Comparison of ENCODE assay signal across 13 cellular contexts in genomic region chr12:11797993-11798720, GRCh38.
A peak's percentile ranks its signal among the peaks of the same experiment; 100 is the strongest.
DNase-seq lines count a peak whose midpoint lies in the region; TF ChIP-seq lines count a peak whose summit lies in the region.
"Had no signal": no experiment of that assay in that cellular context is flagged by ENCODE, and none has a peak within 500 bp of the region (broad histone marks: within the 10 kb centered on the region; RNA-seq: fewer than 3 reads in every experiment).

No MANE protein-coding gene starts in this region.

- H3K36me3 Mint-ChIP-seq in Calu3 (ENCODE audit: insufficient read depth, unreplicated experiment), result peaks cover 15% of the 10 kb centered on the region
- peaks cover 14% of the 10 kb centered on the region for H3K36me3 Mint-ChIP-seq in endothelial cell (ENCODE audit: low read depth, unreplicated experiment)

- H3K9me3 ChIP-seq in OCI-LY1 (ENCODE audit: low read length), result no peaks in the 10 kb centered on the region
- H3K9me3 ChIP-seq in sigmoid colon, result no peaks in the 10 kb centered on the region

- no peak overlapping the region for H3K9ac ChIP-seq in OCI-LY1 (ENCODE audit: low read length)

- H3K27ac Mint-ChIP-seq in Calu3 (ENCODE audit: unreplicated experiment), result peak overlapping the region; percentile 96
- H3K27ac Mint-ChIP-seq in endothelial cell (ENCODE audit: unreplicated experiment), result peak overlapping the region; percentile 94

- H3K27ac ChIP-seq in OCI-LY1 (ENCODE audit: low read depth, low read length, poor library complexity, severe bottlenecking), result peak overlapping the region; percentile 44
- peak overlapping the region; percentile 66 to 91 (median 83) for H3K27ac ChIP-seq in sigmoid colon

- TF ChIP-seq EP300 in sigmoid colon (IDR thresholded peaks at IDR 0.05), result no peak

- no peaks in the 10 kb centered on the region for H3F3A ChIP-seq in OCI-LY1 (ENCODE audit: insufficient read depth, low read length)

- H3K27me3 ChIP-seq in OCI-LY1 (ENCODE audit: insufficient read depth, low read length) (no peaks in the 10 kb centered on the region), sigmoid colon (no peaks in the 10 kb centered on the region)

- no TSS peak for BruUV-seq in Calu3 (replicated peaks; lab: Mats Ljungman, UMichigan)

- no peaks in the 10 kb centered on the region for H4K20me1 ChIP-seq in OCI-LY1 (ENCODE audit: insufficient read depth, low read length)

- 73 to 92% methylated on average over 7 of the region's 7 CpGs for WGBS in sigmoid colon, 2 donors

- intact Hi-C loops in Calu3 (cut with micrococcal nuclease; ENCODE audit: unreplicated experiment) (loop anchor here (2.0 to 5.0 kb wide), 2 partner anchors 51 to 147 kb away; no protein-coding TSS in a partner anchor), sigmoid colon (cut with DNase I) (no loop called here)

- H3K4me3 Mint-ChIP-seq in Calu3 (ENCODE audit: low read depth, unreplicated experiment) (no peak overlapping the region), endothelial cell (ENCODE audit: unreplicated experiment) (no peak overlapping the region)

- no peak for TF ChIP-seq CTCF in Calu3 (IDR thresholded peaks at IDR 0.05; ENCODE audit: unreplicated experiment)
- TF ChIP-seq CTCF in OCI-LY1 (IDR thresholded peaks at IDR 0.05; ENCODE audit: low read length), result no peak
- no peak for TF ChIP-seq CTCF in endothelial cell (IDR thresholded peaks at IDR 0.05; ENCODE audit: unreplicated experiment)
- TF ChIP-seq CTCF in sigmoid colon (IDR thresholded peaks at IDR 0.05), result no peak
- no peak for TF ChIP-seq CTCF in GM13976 (IDR thresholded peaks at IDR 0.05; ENCODE audit: borderline replicate concordance, control extremely low read depth, extremely low read depth, insufficient read depth, missing control alignments)

- no peak overlapping the region for H3K4me2 ChIP-seq in OCI-LY1 (ENCODE audit: low read length)

- DNase-seq in Calu3 (no peak), endothelial cell (ENCODE audit: low spot score) (no peak), sigmoid colon (no peak), LoVo (ENCODE audit: low spot score) (no peak), GM13976 (ENCODE audit: low spot score) (no peak)
- no peak for DNase-seq in stimulated activated CD4-positive, alpha-beta T cell treated with anti-CD3 and anti-CD28 coated beads, Interleukin-1b, Interleukin-23, amount 100 ng/mL, for 48 hours
- DNase-seq: activated CD4-positive, alpha-beta T cell treated with anti-CD3 and anti-CD28 coated beads, Interleukin-2, amount 50 U/mL, for 48 hours; DMS53; effector memory CD4-positive, alpha-beta T cell; MM.1S; NCI-H446 treated with DMSO at 0.1 percent for 48 hours; stimulated activated CD4-positive, alpha-beta T cell treated with anti-CD3 and anti-CD28 coated beads, Interleukin-12 subunit alpha, Interleukin-12 subunit beta, amount 100 ng/mL, for 4 hours had no signal

- H3K4me1 ChIP-seq in OCI-LY1 (ENCODE audit: insufficient read depth, low read length, severe bottlenecking) (peaks cover 53% of the 10 kb centered on the region), sigmoid colon (peaks cover 0 to 78% (median 64%) of the 10 kb centered on the region in 4 donors)

- H3K27me3 Mint-ChIP-seq in Calu3 (ENCODE audit: unreplicated experiment) (no peaks in the 10 kb centered on the region), endothelial cell (ENCODE audit: unreplicated experiment) (peaks cover 9% of the 10 kb centered on the region)

- H2AFZ ChIP-seq in OCI-LY1 (ENCODE audit: low read length), result no peak overlapping the region

- H3K9me3 Mint-ChIP-seq in Calu3 (ENCODE audit: low read depth, unreplicated experiment) (no peaks in the 10 kb centered on the region), endothelial cell (ENCODE audit: unreplicated experiment) (no peaks in the 10 kb centered on the region)

- CTCF ChIA-PET in Calu3 (lab: Charles Lee), result no interaction called here

- H3K79me2 ChIP-seq in OCI-LY1 (ENCODE audit: insufficient read depth, low read length), result no peaks in the 10 kb centered on the region

- H3K4me3 ChIP-seq in OCI-LY1 (ENCODE audit: low read depth, low read length, poor library complexity, severe bottlenecking) (no peak overlapping the region), sigmoid colon (no peak overlapping the region)

- H3K36me3 ChIP-seq in OCI-LY1 (ENCODE audit: insufficient read depth, low read length), result no peaks in the 10 kb centered on the region
- no peaks in the 10 kb centered on the region for H3K36me3 ChIP-seq in sigmoid colon

- in situ Hi-C loops in GM13976 (cut with MboI; ENCODE audit: low sequenced_read_pairs, unreplicated experiment), result no loop called here

- no peak for TF ChIP-seq POLR2A in sigmoid colon (IDR thresholded peaks at IDR 0.05)

- H3K9me2 ChIP-seq in OCI-LY1 (ENCODE audit: low read depth, low read length), result no peaks in the 10 kb centered on the region

- H3K4me1 Mint-ChIP-seq in Calu3 (ENCODE audit: low read depth, unreplicated experiment), result peaks cover 64% of the 10 kb centered on the region
- peaks cover 93% of the 10 kb centered on the region for H3K4me1 Mint-ChIP-seq in endothelial cell (ENCODE audit: unreplicated experiment)
